Comparison of ENCODE assay signal across 1 cellular context in the genomic region with DNA sequence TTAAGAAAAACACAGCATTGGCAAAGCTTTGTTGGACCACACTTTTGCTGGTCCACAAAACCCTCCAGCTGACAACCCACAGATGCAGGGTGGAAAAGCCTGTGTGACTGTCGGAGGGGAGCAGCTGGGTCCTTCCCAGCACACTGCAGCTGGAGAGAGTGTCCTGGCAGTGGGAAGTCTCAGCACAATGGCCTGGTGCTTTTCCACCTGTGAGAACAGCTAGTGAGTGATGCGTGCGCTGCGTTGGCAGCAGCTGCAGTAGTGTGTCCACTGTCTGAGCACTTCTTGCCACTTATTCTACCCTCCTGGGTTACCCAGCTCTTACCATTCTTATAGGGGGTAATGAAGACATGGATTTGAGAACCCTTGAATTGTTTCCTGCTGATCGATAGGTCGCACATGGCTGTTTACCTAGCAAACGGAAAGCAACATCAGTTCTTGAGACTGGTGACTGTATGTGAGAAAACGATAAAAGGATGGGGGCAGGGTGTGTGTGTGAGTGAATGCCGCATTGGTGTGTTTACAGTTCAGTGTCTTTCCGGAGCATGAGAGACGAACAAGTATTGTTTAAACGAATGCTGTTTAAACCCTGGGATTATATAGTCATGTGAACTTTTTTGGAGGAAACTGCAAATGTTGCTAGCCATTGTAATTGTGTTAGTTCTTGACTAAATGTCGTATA.
TF ChIP-seq lines count a peak whose summit lies in the region.

No MANE protein-coding gene starts in this region.

TF ChIP-seq in IMR-90, 13 proteins besides CTCF, POLR2A, EP300 and RAD21:
- TF ChIP-seq CHD1 (IDR thresholded peaks at IDR 0.05; ENCODE audit: low read depth, low read length) (no peak), FOS (IDR thresholded peaks at IDR 0.05; ENCODE audit: low read depth, low read length) (no peak), NFE2L2 (IDR thresholded peaks at IDR 0.05; ENCODE audit: low read depth, low read length) (no peak), SMC3 (IDR thresholded peaks at IDR 0.05; ENCODE audit: low read depth, low read length) (no peak), ELK1 (IDR thresholded peaks at IDR 0.05; ENCODE audit: borderline replicate concordance, low read depth, low read length) (no peak), BHLHE40 (IDR thresholded peaks at IDR 0.05; ENCODE audit: low read depth, low read length) (no peak)
